In genomic region chr10:77498829-77499228, GRCh38 we compare ENCODE assay signal across 1 cellular context.
TF ChIP-seq lines count a peak whose summit lies in the region.

No MANE protein-coding gene starts in this region.

TF ChIP-seq in IMR-90, 13 proteins besides CTCF, POLR2A, EP300 and RAD21 (continued from another document):
- TF ChIP-seq MXI1 (IDR thresholded peaks at IDR 0.05; ENCODE audit: borderline replicate concordance, low read depth, low read length) (no peak), NFE2L2 (IDR thresholded peaks at IDR 0.05; ENCODE audit: low read depth, low read length) (no peak)
TF ChIP-seq in IMR-90: peak in this region for 0.
